Comparison of ENCODE assay signal across 1 cellular context in genomic region chr2:105125428-105125827, GRCh38.
TF ChIP-seq lines count a peak whose summit lies in the region.

No MANE protein-coding gene starts in this region.

TF ChIP-seq in HCT116, 20 proteins besides CTCF, POLR2A, EP300 and RAD21:
- TF ChIP-seq, protein P1, sequence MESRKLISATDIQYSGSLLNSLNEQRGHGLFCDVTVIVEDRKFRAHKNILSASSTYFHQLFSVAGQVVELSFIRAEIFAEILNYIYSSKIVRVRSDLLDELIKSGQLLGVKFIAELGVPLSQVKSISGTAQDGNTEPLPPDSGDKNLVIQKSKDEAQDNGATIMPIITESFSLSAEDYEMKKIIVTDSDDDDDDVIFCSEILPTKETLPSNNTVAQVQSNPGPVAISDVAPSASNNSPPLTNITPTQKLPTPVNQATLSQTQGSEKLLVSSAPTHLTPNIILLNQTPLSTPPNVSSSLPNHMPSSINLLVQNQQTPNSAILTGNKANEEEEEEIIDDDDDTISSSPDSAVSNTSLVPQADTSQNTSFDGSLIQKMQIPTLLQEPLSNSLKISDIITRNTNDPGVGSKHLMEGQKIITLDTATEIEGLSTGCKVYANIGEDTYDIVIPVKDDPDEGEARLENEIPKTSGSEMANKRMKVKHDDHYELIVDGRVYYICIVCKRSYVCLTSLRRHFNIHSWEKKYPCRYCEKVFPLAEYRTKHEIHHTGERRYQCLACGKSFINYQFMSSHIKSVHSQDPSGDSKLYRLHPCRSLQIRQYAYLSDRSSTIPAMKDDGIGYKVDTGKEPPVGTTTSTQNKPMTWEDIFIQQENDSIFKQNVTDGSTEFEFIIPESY (IDR thresholded peaks at IDR 0.05; ENCODE audit: extremely low read depth, insufficient replicate concordance, low read length), result no peak
- no peak for TF ChIP-seq EZH2 (IDR thresholded peaks at IDR 0.05)
- no peak for TF ChIP-seq ZNF274 (IDR thresholded peaks at IDR 0.05; ENCODE audit: low read depth, low read length)
- TF ChIP-seq FOSL1 (IDR thresholded peaks at IDR 0.05; ENCODE audit: low read depth), result no peak
- TF ChIP-seq ZFX (IDR thresholded peaks at IDR 0.05), result no peak
- TF ChIP-seq CEBPB (IDR thresholded peaks at IDR 0.05; ENCODE audit: low read depth), result no peak
